10 cellular contexts compared by ENCODE assay signal in the genomic region with DNA sequence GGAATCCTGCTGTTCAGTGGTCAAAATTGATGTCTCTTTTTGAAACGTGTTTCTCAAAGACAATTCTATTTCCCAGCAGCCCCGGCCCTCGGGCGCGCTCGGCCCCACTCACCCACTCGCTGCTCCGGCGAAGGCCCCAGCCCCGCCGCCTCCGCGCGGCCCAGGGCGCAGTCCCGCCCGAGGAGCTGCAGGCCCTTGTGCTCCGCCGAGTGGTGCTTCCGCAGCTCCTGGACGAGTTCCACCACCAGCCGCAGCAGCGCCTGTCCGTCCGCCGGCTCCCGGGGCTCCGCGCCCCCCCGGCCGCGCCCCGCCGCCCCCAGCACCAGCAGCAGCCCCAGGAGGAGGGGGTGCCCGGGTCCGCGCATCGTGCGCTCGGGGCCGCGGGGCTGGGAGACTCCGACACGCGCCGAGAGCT. TPM values are rescaled to one million over a fixed set of nuclear protein-coding genes. Genes with fewer than 3 reads are reported as not detected.
A peak's percentile ranks its signal among the peaks of the same experiment; 100 is the strongest.
DNase-seq lines count a peak whose midpoint lies in the region; ATAC-seq and TF ChIP-seq lines count a peak whose summit lies in the region.
"Had no signal": no experiment of that assay in that cellular context is flagged by ENCODE, and none has a peak within 500 bp of the region (broad histone marks: within the 10 kb centered on the region; RNA-seq: fewer than 3 reads in every experiment).

No MANE protein-coding gene starts in this region.

- no peak for TF ChIP-seq CTCF in breast epithelium (IDR thresholded peaks at IDR 0.05)
- no peak for TF ChIP-seq CTCF in MCF 10A (IDR thresholded peaks at IDR 0.05; ENCODE audit: unreplicated experiment)
- TF ChIP-seq CTCF in brain microvascular endothelial cell (IDR thresholded peaks at IDR 0.05; ENCODE audit: low read depth, low read length, missing control alignments) = no peak
- TF ChIP-seq CTCF in CD8-positive, alpha-beta T cell (IDR thresholded peaks at IDR 0.05) = no peak

- no peaks in the 10 kb centered on the region for H3K27me3 Mint-ChIP-seq in MCF 10A (ENCODE audit: insufficient read depth, unreplicated experiment)
- peaks cover 12% of the 10 kb centered on the region for H3K27me3 Mint-ChIP-seq in CD8-positive, alpha-beta T cell (ENCODE audit: low read depth)

- BruUV-seq in MCF 10A (replicated peaks; lab: Mats Ljungman, UMichigan) = no TSS peak

- in situ Hi-C loops in brain microvascular endothelial cell (cut with HindIII; ENCODE audit: low pct_ligation_motif_present, low sequenced_read_pairs) = no loop called here

- H3K36me3 ChIP-seq in breast epithelium = no peaks in the 10 kb centered on the region
- H3K36me3 ChIP-seq in brain microvascular endothelial cell (replicated peaks) = no peaks in the 10 kb centered on the region
- H3K36me3 ChIP-seq in urinary bladder (ENCODE audit: insufficient read depth) = no peaks in the 10 kb centered on the region
- H3K36me3 ChIP-seq in CD8-positive, alpha-beta T cell (ENCODE audit: insufficient read depth, low read length) = no peaks in the 10 kb centered on the region

- H3K4me1 ChIP-seq in breast epithelium (no peaks in the 10 kb centered on the region), urinary bladder (ENCODE audit: insufficient read depth) (peaks cover 4% of the 10 kb centered on the region)
- H3K4me1 ChIP-seq in CD8-positive, alpha-beta T cell (ENCODE audit: insufficient read depth, low read length) = peaks cover 14% of the 10 kb centered on the region

- no peaks in the 10 kb centered on the region for H3K9me3 ChIP-seq in breast epithelium
- no peaks in the 10 kb centered on the region for H3K9me3 ChIP-seq in CD8-positive, alpha-beta T cell (ENCODE audit: low read length)

- no peak for DNase-seq in breast epithelium (ENCODE audit: low spot score in 2 of 2)
- no peak for DNase-seq in MCF 10A (ENCODE audit: unreplicated experiment)
- DNase-seq in brain microvascular endothelial cell = no peak
- DNase-seq in left lobe of liver (ENCODE audit: low spot score) = no peak
- no peak for DNase-seq in NCI-H1092 (lab: John Stamatoyannopoulos, UW)
- DNase-seq in CD8-positive, alpha-beta T cell = no peak
- DNase-seq in activated naive CD4-positive, alpha-beta T cell treated with Interleukin-2 at 50 U/mL for 16 hours = no peak

- peak overlapping the region; percentile 41 to 68 (median 48) for H3K4me3 ChIP-seq in breast epithelium
- H3K4me3 ChIP-seq in brain microvascular endothelial cell (ENCODE audit: low read depth, low read length) = peak overlapping the region; percentile 16
- H3K4me3 ChIP-seq in urinary bladder (ENCODE audit: low read depth, low read length) = peak overlapping the region; percentile 64
- H3K4me3 ChIP-seq in CD8-positive, alpha-beta T cell (ENCODE audit: low read depth, low read length) = no peak overlapping the region

- H3K27me3 ChIP-seq in breast epithelium (peaks cover 0 to 28% of the 10 kb centered on the region in 2 donors), brain microvascular endothelial cell (replicated peaks) (peaks cover 16% of the 10 kb centered on the region)
- H3K27me3 ChIP-seq in CD8-positive, alpha-beta T cell (ENCODE audit: insufficient read depth, low read length) = peaks cover 15% of the 10 kb centered on the region

- no peak overlapping the region for H3K4me3 Mint-ChIP-seq in MCF 10A (ENCODE audit: unreplicated experiment)
- H3K4me3 Mint-ChIP-seq in CD8-positive, alpha-beta T cell = no peak overlapping the region
- H3K4me3 Mint-ChIP-seq: T-helper 1 cell treated with Interleukin-12 subunit alpha and Interleukin-12 subunit beta and Interleukin-4 antibody, amounts not matched to agents 30 μg/mL and 1 μg/mL, for 36 hours had no signal

- H3K27ac Mint-ChIP-seq in MCF 10A (ENCODE audit: low read depth, unreplicated experiment) = no peak overlapping the region
- no peak overlapping the region for H3K27ac Mint-ChIP-seq in CD8-positive, alpha-beta T cell
- H3K27ac Mint-ChIP-seq: T-helper 1 cell treated with Interleukin-12 subunit alpha and Interleukin-12 subunit beta and Interleukin-4 antibody, amounts not matched to agents 30 μg/mL and 1 μg/mL, for 36 hours had no signal

- peaks cover 12% of the 10 kb centered on the region for H3K4me1 Mint-ChIP-seq in MCF 10A (ENCODE audit: insufficient read depth, unreplicated experiment)
- peaks cover 10% of the 10 kb centered on the region for H3K4me1 Mint-ChIP-seq in CD8-positive, alpha-beta T cell (ENCODE audit: low read depth)

- H3K27ac ChIP-seq in breast epithelium (peak overlapping the region in 1 of 2 donors; percentile 26), brain microvascular endothelial cell (no peak overlapping the region), urinary bladder (ENCODE audit: low read depth) (no peak overlapping the region)
- H3K27ac ChIP-seq in CD8-positive, alpha-beta T cell (ENCODE audit: low read depth, low read length) = no peak overlapping the region

- H3K9me3 Mint-ChIP-seq in MCF 10A (ENCODE audit: unreplicated experiment) = no peaks in the 10 kb centered on the region
- H3K9me3 Mint-ChIP-seq in CD8-positive, alpha-beta T cell = no peaks in the 10 kb centered on the region
- H3K9me3 Mint-ChIP-seq: T-helper 1 cell treated with Interleukin-12 subunit alpha and Interleukin-12 subunit beta and Interleukin-4 antibody, amounts not matched to agents 30 μg/mL and 1 μg/mL, for 36 hours had no signal

- TF ChIP-seq POLR2A in breast epithelium (IDR thresholded peaks at IDR 0.05) = no peak

- intact Hi-C loops in breast epithelium (cut with DNase I; ENCODE audit: low total_unique reads) (no loop called here), MCF 10A (cut with micrococcal nuclease) (no loop called here)
- intact Hi-C loops in CD8-positive, alpha-beta T cell (cut with DNase I, micrococcal nuclease) = no loop called here

- CTCF ChIA-PET in MCF 10A (lab: Yijun Ruan, JAX) = interaction anchor here (0.6 to 0.7 kb wide), 3 partner anchors 40 to 86 kb away, joined by 3 to 5 read pairs (median 3); no protein-coding TSS in a partner anchor
- CTCF ChIA-PET in CD8-positive, alpha-beta T cell (lab: Charles Lee) = interaction anchor here (0.9 to 1.0 kb wide), 2 partner anchors 41 to 349 kb away, joined by 3 read pairs; no protein-coding TSS in a partner anchor

- WGBS in urinary bladder = under 1% methylated on average over 46 of the region's 46 CpGs

- POLR2A ChIA-PET in MCF 10A (lab: Yijun Ruan, JAX) = interaction anchor here (1.0 kb wide), 1 partner anchor 14 kb away, joined by 3 read pairs; no protein-coding TSS in a partner anchor
- POLR2A ChIA-PET in CD8-positive, alpha-beta T cell (lab: Charles Lee) = no interaction called here

- ATAC-seq in left lobe of liver = peak; percentile 41
- no peak for ATAC-seq in CD8-positive, alpha-beta T cell

- no peaks in the 10 kb centered on the region for H3K36me3 Mint-ChIP-seq in MCF 10A (ENCODE audit: insufficient read depth, unreplicated experiment)
- H3K36me3 Mint-ChIP-seq in CD8-positive, alpha-beta T cell = no peaks in the 10 kb centered on the region

RNA-seq across cellular contexts. Expression of a gene that starts 0.4 kb away (rescaled TPM):
- 10 to 100 TPM; 10.1 to 26.4 (median 16.1) TPM for total RNA-seq in breast epithelium
- total RNA-seq in MCF 10A (2022) = not detected in 2 replicates
- 2.5 TPM for total RNA-seq in left lobe of liver
- total RNA-seq in urinary bladder = 6.7 TPM
- polyA plus RNA-seq in urinary bladder = 14.5 TPM
- total RNA-seq in CD8-positive, alpha-beta T cell = under 1 TPM in 1 of 2 experiments, not detected in 1; 0.22 TPM
- total RNA-seq: skeletal muscle tissue had no signal

RNA-seq across cellular contexts. Expression of a gene that starts 22.7 kb away (rescaled TPM):
- total RNA-seq in breast epithelium = 100 to 1,000 TPM in 1 of 3 donors, 10 to 100 TPM in 2; 84.0 to 109 (median 84.2) TPM
- 132 and 135 TPM in 2 replicates for total RNA-seq in MCF 10A (2022)
- 58.7 TPM for total RNA-seq in left lobe of liver
- 132 TPM for total RNA-seq in urinary bladder
- polyA plus RNA-seq in urinary bladder = 84.5 TPM
- 100 to 1,000 TPM in 1 of 2 experiments, 10 to 100 TPM in 1; 94.1 to 103 TPM for total RNA-seq in CD8-positive, alpha-beta T cell

RNA-seq across cellular contexts. Expression of a gene that starts 23.6 kb away (rescaled TPM):
- 100 to 1,000 TPM in 1 of 3 donors, 10 to 100 TPM in 2; 40.5 to 151 (median 81.6) TPM for total RNA-seq in breast epithelium
- total RNA-seq in MCF 10A (2022) = 39.1 and 47.4 TPM in 2 replicates
- total RNA-seq in left lobe of liver = 7.3 TPM
- total RNA-seq in urinary bladder = 155 TPM
- polyA plus RNA-seq in urinary bladder = 24.5 TPM
- 10 to 100 TPM; 60.6 to 61.6 TPM for total RNA-seq in CD8-positive, alpha-beta T cell
